ENCODE assay signal across 35 cellular contexts in the genomic region with DNA sequence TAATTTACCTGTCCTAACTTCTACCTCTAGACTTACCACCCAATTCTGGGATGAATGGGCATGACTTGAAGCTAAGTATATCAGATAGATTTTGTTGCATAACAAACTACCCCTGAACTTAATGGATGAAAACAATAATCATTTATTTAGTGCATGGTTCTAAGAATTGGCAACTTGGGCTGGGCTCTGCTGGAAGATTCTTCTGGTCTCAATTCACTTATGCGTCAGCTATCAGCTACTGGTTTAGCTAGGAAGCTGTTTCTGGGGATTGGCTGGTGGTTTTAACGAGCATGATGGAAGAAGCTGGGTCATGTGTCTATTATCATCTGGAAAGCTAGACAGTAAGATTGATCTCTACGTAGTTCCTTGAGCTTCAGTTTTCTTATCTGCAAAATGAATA.
"Had no signal": no experiment of that assay in that cellular context is flagged by ENCODE, and none has a peak within 500 bp of the region (broad histone marks: within the 10 kb centered on the region; RNA-seq: fewer than 3 reads in every experiment).

No MANE protein-coding gene starts in this region.

- H3K36me3 ChIP-seq: MG63 had no signal

- H3K9me3 ChIP-seq: MG63 had no signal

- DNase-seq: Karpas-422, Kasumi-1, MG63, MM.1S, MV-4-11, NCI-H1048, NCI-H1092, NCI-H1092 treated with DMSO at 0.1 percent for 48 hours, NCI-H1105, NCI-H1105 treated with DMSO at 0.1 percent for 48 hours, NCI-H1417, NCI-H1417 treated with DMSO at 0.1 percent for 48 hours, NCI-H1436, NCI-H1436 treated with DMSO at 0.1 percent for 48 hours, NCI-H146, NCI-H1694, NCI-H1694 treated with DMSO at 0.1 percent for 48 hours, NCI-H187, NCI-H187 treated with DMSO at 0.1 percent for 48 hours, NCI-H1930, NCI-H2029, NCI-H2029 treated with DMSO at 0.1 percent for 48 hours, NCI-H2081, NCI-H2081 treated with DMSO at 0.1 percent for 48 hours, NCI-H2107, NCI-H2171, NCI-H2171 treated with DMSO at 0.1 percent for 48 hours, NCI-H2227 treated with DMSO at 0.1 percent for 48 hours, NCI-H226, NCI-H345, NCI-H446, NCI-H446 treated with DMSO at 0.1 percent for 48 hours, NCI-H510A, NCI-H510A treated with DMSO at 0.1 percent for 48 hours, NCI-H524 had no signal

- H3K27me3 ChIP-seq: MG63 had no signal

- H3K4me3 ChIP-seq: MG63 had no signal
